8 cellular contexts compared by ENCODE assay signal in the genomic region with DNA sequence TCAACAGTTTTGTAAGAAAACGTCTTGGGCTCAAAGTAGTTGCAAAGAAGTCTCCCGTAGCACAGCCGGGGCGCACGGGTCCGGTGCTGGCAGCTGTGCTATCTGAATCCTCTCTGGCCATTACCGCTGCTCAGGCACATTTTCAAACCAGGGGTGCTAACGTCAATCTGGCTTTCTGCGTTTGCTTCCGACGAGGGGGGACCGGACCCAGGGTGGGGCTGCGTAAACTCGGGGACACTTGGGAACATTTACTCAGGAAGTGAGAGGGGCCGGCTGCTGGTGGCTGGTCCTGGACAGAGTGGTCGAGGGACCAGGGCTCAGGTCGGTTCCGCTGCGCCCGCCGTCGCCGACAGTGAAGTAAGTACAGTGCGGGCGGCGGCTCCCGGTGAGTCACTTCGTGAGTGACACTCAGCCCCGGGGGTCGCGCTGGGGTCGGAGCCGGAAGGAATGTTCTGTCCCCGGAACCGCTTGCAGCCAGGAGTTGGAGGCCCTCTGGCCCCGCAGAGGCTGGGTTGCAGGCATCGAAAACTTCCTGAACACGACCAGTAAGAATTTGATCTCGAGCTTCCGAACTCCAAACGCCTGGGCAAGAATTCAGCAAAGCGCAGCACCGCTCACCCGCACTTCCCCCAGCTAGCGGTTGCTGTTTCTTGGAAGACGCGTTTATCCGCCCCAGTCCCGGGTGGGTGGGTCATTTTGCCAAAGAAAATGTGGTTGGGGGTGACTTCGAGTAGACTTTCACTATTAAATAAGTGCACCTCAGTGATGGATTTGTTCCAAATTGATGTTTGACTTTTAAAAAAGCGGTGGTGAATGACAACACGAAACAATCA. TPM values are rescaled to one million over a fixed set of nuclear protein-coding genes. Genes with fewer than 3 reads are reported as not detected.
DNase-seq lines count a peak whose midpoint lies in the region; ATAC-seq and TF ChIP-seq lines count a peak whose summit lies in the region.

No MANE protein-coding gene starts in this region.

- H3K27me3 ChIP-seq in esophagus (ENCODE audit: control insufficient read depth in 1 of 2, insufficient read depth in 2 of 2, low read length in 2 of 2) (peaks cover 4 to 11% of the 10 kb centered on the region in 2 donors), neuron (ENCODE audit: insufficient read depth, low read length) (peaks cover 13% of the 10 kb centered on the region)

- peaks cover 44% of the 10 kb centered on the region for H3K4me1 Mint-ChIP-seq in activated CD8-positive, alpha-beta T cell treated with anti-CD3 and anti-CD28 coated beads for 36 hours (ENCODE audit: low read depth)

- H3K27ac Mint-ChIP-seq in activated CD8-positive, alpha-beta T cell treated with anti-CD3 and anti-CD28 coated beads for 36 hours = no peak overlapping the region

- H3K27me3 Mint-ChIP-seq in activated CD8-positive, alpha-beta T cell treated with anti-CD3 and anti-CD28 coated beads for 36 hours = peaks cover 39% of the 10 kb centered on the region

- H3K27ac ChIP-seq in esophagus (ENCODE audit: low read depth in 2 of 2, low read length in 1 of 2) = peak overlapping the region; percentile 27 to 58

- H3K4me3 ChIP-seq in HFF-Myc (replicated peaks; ENCODE audit: low read depth, low read length) (peak overlapping the region; percentile 98), esophagus (ENCODE audit: low read depth in 1 of 2, low read length in 2 of 2) (peak overlapping the region; percentile 44 to 51), neuron (ENCODE audit: low read length) (peak overlapping the region; percentile 52)

- intact Hi-C loops in activated CD8-positive, alpha-beta T cell treated with anti-CD3 and anti-CD28 coated beads for 36 hours (cut with micrococcal nuclease) = loop anchor here (2.0 to 10.0 kb wide), 5 partner anchors 38 to 702 kb away; a partner anchor contains a TSS
- intact Hi-C loops in sciatic nerve (cut with DNase I) = loop anchor here (10.0 kb wide), 1 partner anchor 705 kb away; no protein-coding TSS in a partner anchor

- H3K9me3 ChIP-seq in esophagus (ENCODE audit: control insufficient read depth in 2 of 2, insufficient read depth in 1 of 2, low read depth in 1 of 2, low read length in 1 of 2) (no peaks in the 10 kb centered on the region), neuron (ENCODE audit: low read length) (peaks cover 11% of the 10 kb centered on the region)

- peak overlapping the region; percentile 92 for H3K4me3 Mint-ChIP-seq in activated CD8-positive, alpha-beta T cell treated with anti-CD3 and anti-CD28 coated beads for 36 hours

- H3K4me1 ChIP-seq in esophagus (ENCODE audit: control insufficient read depth in 2 of 2, insufficient read depth in 2 of 2, low read length in 1 of 2) = peaks cover 3 to 17% of the 10 kb centered on the region in 2 donors
- peaks cover 12% of the 10 kb centered on the region for H3K4me1 ChIP-seq in neuron (ENCODE audit: insufficient read depth, low read length)

- DNase-seq in HFF-Myc (ENCODE audit: extremely low read depth, low read depth) (no peak), iPS-NIHi7 (ENCODE audit: extremely low spot score) (no peak), sciatic nerve (ENCODE audit: low spot score) (no peak), MV-4-11 (lab: John Stamatoyannopoulos, UW) (no peak)
- DNase-seq in activated CD8-positive, alpha-beta T cell treated with anti-CD3 and anti-CD28 coated beads for 36 hours = peak; percentile 61

- CTCF ChIA-PET in activated CD8-positive, alpha-beta T cell treated with anti-CD3 and anti-CD28 coated beads for 36 hours (lab: Charles Lee) = interaction anchor here (0.8 kb wide), 1 partner anchor 43 kb away, joined by 3 read pairs; no protein-coding TSS in a partner anchor

- no peaks in the 10 kb centered on the region for H3K9me3 Mint-ChIP-seq in activated CD8-positive, alpha-beta T cell treated with anti-CD3 and anti-CD28 coated beads for 36 hours

- H3K36me3 ChIP-seq in esophagus (ENCODE audit: control insufficient read depth in 2 of 2, insufficient read depth in 2 of 2, low read length in 1 of 2) (no peaks in the 10 kb centered on the region), neuron (ENCODE audit: insufficient read depth, low read length) (peaks cover 5% of the 10 kb centered on the region)

- WGBS in esophagus, 2 donors = 1 to 2% methylated on average over 52 of the region's 52 CpGs

- POLR2A ChIA-PET in activated CD8-positive, alpha-beta T cell treated with anti-CD3 and anti-CD28 coated beads for 36 hours (lab: Charles Lee) = interaction anchor here (0.5 to 2.2 kb wide), 2 partner anchors 231 to 676 kb away, joined by 3 to 18 read pairs; a partner anchor contains a TSS

- no peak for TF ChIP-seq CTCF in HFF-Myc (IDR thresholded peaks at IDR 0.05; ENCODE audit: low read depth, low read length, missing control alignments)
- no peak for TF ChIP-seq CTCF in activated CD8-positive, alpha-beta T cell treated with anti-CD3 and anti-CD28 coated beads for 36 hours (IDR thresholded peaks at IDR 0.05)

- peaks cover 4% of the 10 kb centered on the region for H3K36me3 Mint-ChIP-seq in activated CD8-positive, alpha-beta T cell treated with anti-CD3 and anti-CD28 coated beads for 36 hours (ENCODE audit: low read depth)

- peak overlapping the region; percentile 70 for H2AFZ ChIP-seq in neuron (ENCODE audit: low read depth, low read length)

- no peak for ATAC-seq in activated CD8-positive, alpha-beta T cell treated with anti-CD3 and anti-CD28 coated beads for 36 hours
- no peak for ATAC-seq in GM19324 (IDR thresholded peaks at IDR 0.05; ENCODE audit: low FRiP score, unreplicated experiment)
- ATAC-seq in sciatic nerve = no peak

RNA-seq across cellular contexts. Expression of a gene that starts 1.4 kb away (rescaled TPM):
- 1 to 10 TPM; 4.9 to 5.1 TPM for total RNA-seq in activated CD8-positive, alpha-beta T cell treated with anti-CD3 and anti-CD28 coated beads for 36 hours
- polyA plus RNA-seq in esophagus = 1 to 10 TPM; 1.4 to 1.7 TPM
- total RNA-seq in sciatic nerve = 1.2 TPM

Comparison
In these comparisons a context has a peak if more than half of its experiments do, and no peak if none do; other contexts are left out.
1. H3K4me3 ChIP-seq: peak in every context shown above with its lines; median percentile 98 in HFF-Myc; 52 in neuron; 48 in esophagus.